In genomic region chr3:198032445-198032936, GRCh38 we compare ENCODE assay signal across 1 cellular context.
A peak's percentile ranks its signal among the peaks of the same experiment; 100 is the strongest.
TF ChIP-seq lines count a peak whose summit lies in the region.

No MANE protein-coding gene starts in this region.

TF ChIP-seq in K562, 482 proteins besides CTCF, POLR2A, EP300 and RAD21 (continued from another document and continues in another):
- TF ChIP-seq DEAF1 (CRISPR knock-in tag; IDR thresholded peaks at IDR 0.05) (no peak), BACH1 (tag; IDR thresholded peaks at IDR 0.05) (peak; percentile 57; the same call in 1 of the 2 replicates), TFAP4 (CRISPR knock-in tag; IDR thresholded peaks at IDR 0.05; ENCODE audit: borderline replicate concordance) (peak; percentile 71), FOXJ3 (CRISPR knock-in tag; IDR thresholded peaks at IDR 0.05) (no peak), MAZ (CRISPR knock-in tag; conservative IDR thresholded peaks at IDR 0.05 in 1 of 2, IDR thresholded peaks at IDR 0.05 in 1 of 2) (peak in 1 of 2 experiments; percentile 42; a peak in 1 of 4 replicates), KLF1 (tag; IDR thresholded peaks at IDR 0.05) (no peak), NBN (IDR thresholded peaks at IDR 0.05; ENCODE audit: low read depth) (no peak), ZNF184 (CRISPR knock-in tag; IDR thresholded peaks at IDR 0.05) (no peak), ZNF778 (CRISPR knock-in tag; IDR thresholded peaks at IDR 0.05) (no peak), ZNF511 (CRISPR knock-in tag; IDR thresholded peaks at IDR 0.05) (no peak), IRF2 (CRISPR knock-in tag; IDR thresholded peaks at IDR 0.05) (no peak), HDAC1 (IDR thresholded peaks at IDR 0.05) (no peak), CCAR2 (IDR thresholded peaks at IDR 0.05; ENCODE audit: low read depth, low read length) (no peak), TRIM24 (IDR thresholded peaks at IDR 0.05) (0 out of 4 replicates have a peak, but pooled peaks of 1 of the 2 experiments have one; percentile 21), GTF2B (IDR thresholded peaks at IDR 0.05; ENCODE audit: extremely low read depth, insufficient read length) (no peak), ZFX (CRISPR knock-in tag; IDR thresholded peaks at IDR 0.05) (peak; percentile 62), CREB3 (tag; conservative IDR thresholded peaks at IDR 0.05; ENCODE audit: low read depth) (peak; percentile 63; the same call in 1 of the 2 replicates), FOXK2 (conservative IDR thresholded peaks at IDR 0.05 in 1 of 2, IDR thresholded peaks at IDR 0.05 in 1 of 2; ENCODE audit: low read depth in 2 of 2) (no peak), RCOR1 (IDR thresholded peaks at IDR 0.05; ENCODE audit: borderline replicate concordance in 1 of 2, low read depth in 2 of 2, low read length in 2 of 2) (peak in 1 of 2 experiments; percentile 29; a peak in 1 of 4 replicates), MCM7 (IDR thresholded peaks at IDR 0.05) (no peak), RBM22 (IDR thresholded peaks at IDR 0.05; ENCODE audit: low read depth, low read length, poor library complexity, severe bottlenecking) (no peak), TEAD4 (IDR thresholded peaks at IDR 0.05; ENCODE audit: low read length) (peak; percentile 24; the same call in 1 of the 2 replicates), TEAD4 (CRISPR knock-in tag; IDR thresholded peaks at IDR 0.05; ENCODE audit: borderline replicate concordance) (no peak), ZBTB11 (CRISPR knock-in tag; IDR thresholded peaks at IDR 0.05) (peak in 1 of 3 experiments; percentile 64; a peak in 1 of 6 replicates), RERE (CRISPR knock-in tag; IDR thresholded peaks at IDR 0.05; ENCODE audit: borderline replicate concordance) (no peak), MTA1 (IDR thresholded peaks at IDR 0.05; ENCODE audit: borderline replicate concordance) (no peak), ETS1 (conservative IDR thresholded peaks at IDR 0.05; ENCODE audit: control insufficient read depth, low read depth, low read length) (no peak), NFXL1 (CRISPR knock-in tag; IDR thresholded peaks at IDR 0.05) (no peak), ZNF589 (CRISPR knock-in tag; IDR thresholded peaks at IDR 0.05; ENCODE audit: low read depth) (no peak), SIX5 (IDR thresholded peaks at IDR 0.05; ENCODE audit: borderline replicate concordance in 1 of 2, insufficient read depth in 1 of 2, low read depth in 1 of 2, low read length in 2 of 2) (no peak), MCM2 (IDR thresholded peaks at IDR 0.05; ENCODE audit: low read depth) (no peak), CREB5 (CRISPR knock-in tag; IDR thresholded peaks at IDR 0.05) (no peak), RHOXF2B (CRISPR knock-in tag; conservative IDR thresholded peaks at IDR 0.05) (no peak), USF2 (CRISPR knock-in tag; IDR thresholded peaks at IDR 0.05) (no peak), BHLHE40 (IDR thresholded peaks at IDR 0.05; ENCODE audit: low read length) (no peak), SMARCE1 (IDR thresholded peaks at IDR 0.05) (no peak), ID3 (CRISPR knock-in tag; IDR thresholded peaks at IDR 0.05) (no peak), ID3 (tag; IDR thresholded peaks at IDR 0.05) (peak; percentile 52; the same call in 1 of the 2 replicates), CBFA2T3 (IDR thresholded peaks at IDR 0.05) (no peak), SMAD2 (IDR thresholded peaks at IDR 0.05; ENCODE audit: low read depth, low read length) (no peak), SMARCA4 (IDR thresholded peaks at IDR 0.05) (0 out of 2 replicates have a peak, but pooled peaks have one; percentile 11), HOXB6 (CRISPR knock-in tag; IDR thresholded peaks at IDR 0.05; ENCODE audit: borderline replicate concordance) (no peak), KAT8 (IDR thresholded peaks at IDR 0.05; ENCODE audit: low read depth) (no peak), CXXC5 (CRISPR knock-in tag; IDR thresholded peaks at IDR 0.05) (peak; percentile 54; the same call in 1 of the 2 replicates), RNF2 (IDR thresholded peaks at IDR 0.05) (no peak), DPF2 (IDR thresholded peaks at IDR 0.05) (no peak), ZNF274 (IDR thresholded peaks at IDR 0.05; ENCODE audit: borderline replicate concordance, low read depth, low read length) (no peak), CC2D1A (IDR thresholded peaks at IDR 0.05) (no peak), ZNF324 (CRISPR knock-in tag; IDR thresholded peaks at IDR 0.05) (no peak), KDM5B (IDR thresholded peaks at IDR 0.05; ENCODE audit: insufficient replicate concordance, low read depth, low read length) (peak; percentile 39), RBFOX2 (IDR thresholded peaks at IDR 0.05; ENCODE audit: low read depth, low read length) (no peak), CBFA2T2 (conservative IDR thresholded peaks at IDR 0.05) (no peak)
